In the genomic region with DNA sequence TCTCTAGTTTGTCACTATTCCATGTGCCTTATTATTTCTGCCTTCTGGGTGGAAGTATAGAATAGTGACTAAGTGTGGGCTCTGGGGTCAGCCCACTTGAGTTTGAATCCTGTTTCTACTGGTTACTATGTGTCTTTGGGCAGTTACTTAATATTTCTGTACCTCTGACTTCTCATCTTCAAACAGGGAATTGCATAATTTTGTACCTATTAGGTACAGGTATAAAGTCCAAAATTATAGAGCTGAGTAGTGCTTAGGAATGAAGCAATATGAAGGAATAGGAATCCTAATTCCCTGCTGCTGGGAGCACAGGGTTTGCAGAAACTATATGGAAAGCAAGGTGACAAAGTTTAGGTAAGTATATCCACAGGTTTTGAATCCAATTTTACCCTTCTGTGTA, we compare ENCODE assay signal across 34 cellular contexts.
"Had no signal": no experiment of that assay in that cellular context is flagged by ENCODE, and none has a peak within 500 bp of the region (broad histone marks: within the 10 kb centered on the region; RNA-seq: fewer than 3 reads in every experiment).

No MANE protein-coding gene starts in this region.

- DNase-seq: Karpas-422, Kasumi-1, MG63, MM.1S, MV-4-11, NCI-H1048, NCI-H1092, NCI-H1092 treated with DMSO at 0.1 percent for 48 hours, NCI-H1105, NCI-H1105 treated with DMSO at 0.1 percent for 48 hours, NCI-H1417, NCI-H1417 treated with DMSO at 0.1 percent for 48 hours, NCI-H1436, NCI-H1436 treated with DMSO at 0.1 percent for 48 hours, NCI-H146, NCI-H1694, NCI-H1694 treated with DMSO at 0.1 percent for 48 hours, NCI-H187, NCI-H187 treated with DMSO at 0.1 percent for 48 hours, NCI-H1930, NCI-H2029, NCI-H2029 treated with DMSO at 0.1 percent for 48 hours, NCI-H2081, NCI-H2081 treated with DMSO at 0.1 percent for 48 hours, NCI-H2107, NCI-H2171, NCI-H2171 treated with DMSO at 0.1 percent for 48 hours, NCI-H2227 treated with DMSO at 0.1 percent for 48 hours, NCI-H226, NCI-H345, NCI-H446, NCI-H446 treated with DMSO at 0.1 percent for 48 hours, NCI-H510A, NCI-H510A treated with DMSO at 0.1 percent for 48 hours had no signal

- H3K4me3 ChIP-seq: MG63 had no signal

- H3K9me3 ChIP-seq: MG63 had no signal

- H3K27me3 ChIP-seq: MG63 had no signal

- H3K36me3 ChIP-seq: MG63 had no signal
